15 cellular contexts compared by ENCODE assay signal in the genomic region with DNA sequence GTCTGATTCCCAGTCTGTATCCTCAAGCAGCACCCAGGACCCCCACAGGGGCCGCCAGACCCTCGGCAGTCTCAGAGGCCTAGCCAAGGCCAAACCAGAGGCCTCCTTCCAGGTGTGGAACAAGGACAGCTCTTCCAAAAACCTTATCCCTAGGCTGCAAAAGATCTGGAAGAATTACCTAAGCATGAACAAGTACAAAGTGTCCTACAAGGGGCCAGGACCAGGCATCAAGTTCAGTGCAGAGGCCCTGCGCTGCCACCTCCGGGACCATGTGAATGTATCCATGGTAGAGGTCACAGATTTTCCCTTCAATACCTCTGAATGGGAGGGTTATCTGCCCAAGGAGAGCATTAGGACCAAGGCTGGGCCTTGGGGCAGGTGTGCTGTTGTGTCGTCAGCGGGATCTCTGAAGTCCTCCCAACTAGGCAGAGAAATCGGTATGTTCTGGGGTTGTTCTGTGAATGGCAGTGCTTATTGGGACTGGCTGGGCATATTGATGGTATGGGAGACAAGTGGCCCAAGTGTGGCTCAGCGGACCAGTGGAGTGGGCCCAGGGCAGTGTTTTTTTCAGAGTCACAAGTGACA.
DNase-seq lines count a peak whose midpoint lies in the region; ATAC-seq and TF ChIP-seq lines count a peak whose summit lies in the region.
"Had no signal": no experiment of that assay in that cellular context is flagged by ENCODE, and none has a peak within 500 bp of the region (broad histone marks: within the 10 kb centered on the region; RNA-seq: fewer than 3 reads in every experiment).

No MANE protein-coding gene starts in this region.

- H3K4me3 Mint-ChIP-seq in activated CD4-positive, alpha-beta T cell treated with anti-CD3 and anti-CD28 coated beads, Interleukin-2, amount 10 ng/mL, durations not matched to agents 7 days and 5 days = peak overlapping the region; percentile 40
- H3K4me3 Mint-ChIP-seq in IgD-negative memory B cell = peak overlapping the region in 1 of 4 donors; percentile 67
- H3K4me3 Mint-ChIP-seq in activated naive CD8-positive, alpha-beta T cell treated with anti-CD3 and anti-CD28 coated beads, Interleukin-2, amount 10 ng/mL, durations not matched to agents 7 days and 5 days = peak overlapping the region; percentile 78
- H3K4me3 Mint-ChIP-seq: HFFc6 had no signal

- intact Hi-C loops in stomach (cut with DNase I; ENCODE audit: low total_unique reads) = no loop called here

- no peak overlapping the region for H3K4me3 ChIP-seq in neutrophil (ENCODE audit: low read depth in 1 of 2, low read length in 1 of 2)
- H3K4me3 ChIP-seq in stomach = no peak overlapping the region
- no peak overlapping the region for H3K4me3 ChIP-seq in WERI-Rb-1 (ENCODE audit: low read depth, low read length)
- H3K4me3 ChIP-seq: body of pancreas, gastroesophageal sphincter had no signal

- H3K4me1 ChIP-seq in neutrophil (ENCODE audit: control insufficient read depth in 1 of 2, insufficient read depth in 1 of 2, low read depth in 1 of 2, low read length in 1 of 2) (peaks cover 8 to 24% of the 10 kb centered on the region in 2 experiments), stomach (peaks cover 14 to 63% (median 33%) of the 10 kb centered on the region in 4 donors)

- no peak for ATAC-seq in activated naive CD8-positive, alpha-beta T cell treated with anti-CD3 and anti-CD28 coated beads, Interleukin-2, amount 10 ng/mL, durations not matched to agents 7 days and 5 days (ENCODE audit: low read depth)
- ATAC-seq: body of pancreas, gastroesophageal sphincter had no signal

- H3K27ac ChIP-seq in neutrophil (peak overlapping the region; percentile 71), stomach (peak overlapping the region in 2 of 5 donors; percentile 57 to 67), WERI-Rb-1 (no peak overlapping the region)
- H3K27ac ChIP-seq: body of pancreas, gastroesophageal sphincter had no signal

- H3K27me3 ChIP-seq in neutrophil (no peaks in the 10 kb centered on the region), stomach (no peaks in the 10 kb centered on the region), WERI-Rb-1 (ENCODE audit: insufficient read depth, low read depth, severe bottlenecking) (no peaks in the 10 kb centered on the region)
- H3K27me3 ChIP-seq: body of pancreas, gastroesophageal sphincter had no signal

- DNase-seq in activated CD4-positive, alpha-beta T cell treated with anti-CD3 and anti-CD28 coated beads, Interleukin-2, amount 10 ng/mL, durations not matched to agents 7 days and 5 days = no peak
- no peak for DNase-seq in activated CD4-positive, alpha-beta T cell treated with anti-CD3 and anti-CD28 coated beads, Interleukin-2, amount 50 U/mL, for 48 hours
- DNase-seq in activated naive CD8-positive, alpha-beta T cell treated with anti-CD3 and anti-CD28 coated beads, Interleukin-2, amount 10 ng/mL, durations not matched to agents 7 days and 5 days = no peak
- no peak for DNase-seq in stomach
- no peak for DNase-seq in WERI-Rb-1
- DNase-seq in SHP77 (lab: John Stamatoyannopoulos, UW) = no peak
- DNase-seq: body of pancreas, DMS 273 treated with DMSO at 0.1 percent for 48 hours, HFFc6, NCI-H187 treated with DMSO at 0.1 percent for 48 hours, NCI-H774, small intestine had no signal

- POLR2A ChIA-PET in activated CD4-positive, alpha-beta T cell treated with anti-CD3 and anti-CD28 coated beads, Interleukin-2, amount 10 ng/mL, durations not matched to agents 7 days and 5 days (lab: Charles Lee) = no interaction called here
- POLR2A ChIA-PET in activated naive CD8-positive, alpha-beta T cell treated with anti-CD3 and anti-CD28 coated beads, Interleukin-2, amount 10 ng/mL, durations not matched to agents 7 days and 5 days (lab: Charles Lee) = interaction anchor here (0.6 to 10.8 kb wide), 2 partner anchors 14 to 42 kb away, joined by 3 to 168 read pairs; no protein-coding TSS in a partner anchor

- TF ChIP-seq POLR2A in stomach (IDR thresholded peaks at IDR 0.05) = no peak

- H3K36me3 Mint-ChIP-seq in activated CD4-positive, alpha-beta T cell treated with anti-CD3 and anti-CD28 coated beads, Interleukin-2, amount 10 ng/mL, durations not matched to agents 7 days and 5 days (ENCODE audit: low read depth) = peaks cover 91% of the 10 kb centered on the region
- H3K36me3 Mint-ChIP-seq in IgD-negative memory B cell = peaks cover 29% of the 10 kb centered on the region
- H3K36me3 Mint-ChIP-seq in activated naive CD8-positive, alpha-beta T cell treated with anti-CD3 and anti-CD28 coated beads, Interleukin-2, amount 10 ng/mL, durations not matched to agents 7 days and 5 days = peaks cover 78% of the 10 kb centered on the region

- H3K36me3 ChIP-seq in neutrophil (peaks cover 24% of the 10 kb centered on the region), stomach (peaks cover 0 to 16% (median 7%) of the 10 kb centered on the region in 4 donors), WERI-Rb-1 (peaks cover 26% of the 10 kb centered on the region)

- TF ChIP-seq CTCF in neutrophil (IDR thresholded peaks at IDR 0.05) (no peak), stomach (IDR thresholded peaks at IDR 0.05) (no peak), WERI-Rb-1 (IDR thresholded peaks at IDR 0.05; ENCODE audit: low read depth, low read length) (no peak)

- H3K4me1 Mint-ChIP-seq in activated CD4-positive, alpha-beta T cell treated with anti-CD3 and anti-CD28 coated beads, Interleukin-2, amount 10 ng/mL, durations not matched to agents 7 days and 5 days = peaks cover 84% of the 10 kb centered on the region
- H3K4me1 Mint-ChIP-seq in IgD-negative memory B cell = peaks cover 64 to 83% (median 71%) of the 10 kb centered on the region in 3 donors
- peaks cover 76% of the 10 kb centered on the region for H3K4me1 Mint-ChIP-seq in activated naive CD8-positive, alpha-beta T cell treated with anti-CD3 and anti-CD28 coated beads, Interleukin-2, amount 10 ng/mL, durations not matched to agents 7 days and 5 days

- peaks cover 13% of the 10 kb centered on the region for H3K9me3 Mint-ChIP-seq in activated CD4-positive, alpha-beta T cell treated with anti-CD3 and anti-CD28 coated beads, Interleukin-2, amount 10 ng/mL, durations not matched to agents 7 days and 5 days
- no peaks in the 10 kb centered on the region for H3K9me3 Mint-ChIP-seq in IgD-negative memory B cell
- no peaks in the 10 kb centered on the region for H3K9me3 Mint-ChIP-seq in activated naive CD8-positive, alpha-beta T cell treated with anti-CD3 and anti-CD28 coated beads, Interleukin-2, amount 10 ng/mL, durations not matched to agents 7 days and 5 days
- H3K9me3 Mint-ChIP-seq: HFFc6 had no signal

- WGBS in stomach, 5 donors = 97 to 100% (median 98%) methylated on average over 8 of the region's 8 CpGs

- CTCF ChIA-PET in activated CD4-positive, alpha-beta T cell treated with anti-CD3 and anti-CD28 coated beads, Interleukin-2, amount 10 ng/mL, durations not matched to agents 7 days and 5 days (lab: Charles Lee) = no interaction called here

- TF ChIP-seq EP300 in stomach (IDR thresholded peaks at IDR 0.05) = no peak

- H3K27ac Mint-ChIP-seq in activated CD4-positive, alpha-beta T cell treated with anti-CD3 and anti-CD28 coated beads, Interleukin-2, amount 10 ng/mL, durations not matched to agents 7 days and 5 days = peak overlapping the region; percentile 90
- peak overlapping the region; percentile 53 to 94 (median 65) for H3K27ac Mint-ChIP-seq in IgD-negative memory B cell
- peak overlapping the region; percentile 98 for H3K27ac Mint-ChIP-seq in activated naive CD8-positive, alpha-beta T cell treated with anti-CD3 and anti-CD28 coated beads, Interleukin-2, amount 10 ng/mL, durations not matched to agents 7 days and 5 days
- H3K27ac Mint-ChIP-seq: HFFc6 had no signal

- H3K9me3 ChIP-seq in neutrophil (no peaks in the 10 kb centered on the region), stomach (no peaks in the 10 kb centered on the region), WERI-Rb-1 (ENCODE audit: severe bottlenecking) (no peaks in the 10 kb centered on the region)
- H3K9me3 ChIP-seq: body of pancreas, gastroesophageal sphincter had no signal

- H3K27me3 Mint-ChIP-seq in activated CD4-positive, alpha-beta T cell treated with anti-CD3 and anti-CD28 coated beads, Interleukin-2, amount 10 ng/mL, durations not matched to agents 7 days and 5 days = no peaks in the 10 kb centered on the region
- no peaks in the 10 kb centered on the region for H3K27me3 Mint-ChIP-seq in IgD-negative memory B cell
- no peaks in the 10 kb centered on the region for H3K27me3 Mint-ChIP-seq in activated naive CD8-positive, alpha-beta T cell treated with anti-CD3 and anti-CD28 coated beads, Interleukin-2, amount 10 ng/mL, durations not matched to agents 7 days and 5 days
